Comparison of ENCODE assay signal across 31 cellular contexts in the genomic region with DNA sequence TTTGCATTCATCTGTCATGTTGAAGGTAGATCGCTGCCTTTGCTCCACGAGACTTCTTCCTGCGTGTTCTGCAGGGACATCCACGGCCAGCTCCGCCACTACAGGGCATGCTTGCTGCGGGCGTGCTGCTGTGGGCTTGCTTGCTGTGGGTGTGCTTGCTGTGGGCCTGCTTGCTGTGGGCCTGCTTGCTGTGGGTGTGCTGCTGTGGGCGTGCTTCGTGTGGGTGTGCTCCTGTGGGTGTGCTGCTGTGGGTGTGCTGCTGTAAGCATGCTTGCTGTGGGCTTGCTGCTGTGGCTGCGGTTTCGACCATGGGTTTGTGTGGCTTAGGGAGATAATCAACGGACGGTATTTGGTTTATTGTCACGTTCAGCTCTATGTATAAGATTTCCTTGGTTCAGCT.
"Had no signal": no experiment of that assay in that cellular context is flagged by ENCODE, and none has a peak within 500 bp of the region (broad histone marks: within the 10 kb centered on the region; RNA-seq: fewer than 3 reads in every experiment).

No MANE protein-coding gene starts in this region.

- FAIRE-seq: astrocyte, bronchial epithelial cell, frontal cortex had no signal

- H3K36me3 Mint-ChIP-seq: activated CD8-positive, alpha-beta memory T cell treated with anti-CD3 and anti-CD28 coated beads, Interleukin-2, amount 10 ng/mL, durations not matched to agents 7 days and 5 days had no signal

- H3K27me3 Mint-ChIP-seq: activated CD4-positive, alpha-beta memory T cell treated with anti-CD3 and anti-CD28 coated beads for 36 hours; activated CD8-positive, alpha-beta memory T cell treated with anti-CD3 and anti-CD28 coated beads, Interleukin-2, amount 10 ng/mL, durations not matched to agents 7 days and 5 days; activated naive CD4-positive, alpha-beta T cell treated with anti-CD3 and anti-CD28 coated beads, Interleukin-2, amount 50 U/mL, for 24 hours; activated naive CD8-positive, alpha-beta T cell treated with anti-CD3 and anti-CD28 coated beads, Interleukin-2, amount 10 ng/mL, durations not matched to agents 7 days and 5 days; central memory CD8-positive, alpha-beta T cell; dendritic cell treated with granulocyte-macrophage colony-stimulating factor and Interleukin-4, amounts not matched to agents 40 ng/mL and 50 ng/mL, for 4 days had no signal

- DNase-seq: activated CD4-positive, alpha-beta memory T cell treated with anti-CD3 and anti-CD28 coated beads for 36 hours; activated CD4-positive, alpha-beta T cell treated with anti-CD3 and anti-CD28 coated beads for 1 hour; activated CD4-positive, alpha-beta T cell treated with anti-CD3 and anti-CD28 coated beads for 48 hours; activated CD4-positive, CD25-positive, alpha-beta regulatory T cell; activated CD8-positive, alpha-beta memory T cell treated with anti-CD3 and anti-CD28 coated beads, Interleukin-2, amount 10 ng/mL, durations not matched to agents 7 days and 5 days; activated CD8-positive, alpha-beta memory T cell treated with anti-CD3 and anti-CD28 coated beads, Interleukin-2, amount 50 U/mL, for 4 hours; activated CD8-positive, alpha-beta T cell treated with anti-CD3 and anti-CD28 coated beads, Interleukin-2, amount 10 ng/mL, durations not matched to agents 7 days and 5 days; activated effector memory CD4-positive, alpha-beta T cell treated with anti-CD3 and anti-CD28 coated beads, Interleukin-2, amount 50 U/mL, for 16 hours; activated naive CD4-positive, alpha-beta T cell treated with anti-CD3 and anti-CD28 coated beads for 36 hours; activated naive CD8-positive, alpha-beta T cell treated with anti-CD3 and anti-CD28 coated beads, Interleukin-2, amount 10 ng/mL, durations not matched to agents 7 days and 5 days; activated T-cell treated with anti-CD3 and anti-CD28 coated beads, Interleukin-2, amount 50 U/mL, for 1 hour; activated T-cell treated with anti-CD3 and anti-CD28 coated beads, Interleukin-2, amount 50 U/mL, for 48 hours; amniotic stem cell; anterior cingulate cortex; brain microvascular endothelial cell; dorsolateral prefrontal cortex; effector memory CD4-positive, alpha-beta T cell; endodermal cell; foreskin fibroblast; head of caudate nucleus; T-helper 2 cell had no signal

- H3K27ac ChIP-seq: brain microvascular endothelial cell, coronary artery, dorsolateral prefrontal cortex had no signal

- ATAC-seq: activated CD8-positive, alpha-beta memory T cell treated with anti-CD3 and anti-CD28 coated beads, Interleukin-2, amount 10 ng/mL, durations not matched to agents 7 days and 5 days; activated CD8-positive, alpha-beta T cell treated with anti-CD3 and anti-CD28 coated beads, Interleukin-2, amount 10 ng/mL, durations not matched to agents 7 days and 5 days; esophagus mucosa had no signal

- H3K36me3 ChIP-seq: brain microvascular endothelial cell had no signal

- H3K4me3 ChIP-seq: coronary artery, dorsolateral prefrontal cortex had no signal

- H3K27me3 ChIP-seq: brain microvascular endothelial cell, dorsolateral prefrontal cortex had no signal

- H3K9me3 Mint-ChIP-seq: activated CD4-positive, alpha-beta memory T cell treated with anti-CD3 and anti-CD28 coated beads for 36 hours; activated naive CD4-positive, alpha-beta T cell treated with anti-CD3 and anti-CD28 coated beads for 36 hours; activated naive CD8-positive, alpha-beta T cell treated with anti-CD3 and anti-CD28 coated beads, Interleukin-2, amount 10 ng/mL, durations not matched to agents 7 days and 5 days; activated T-helper 1 cell treated with anti-CD3 and anti-CD28 coated beads, Interleukin-12 subunit alpha, Interleukin-12 subunit beta, Interleukin-2, Interleukin-4 antibody, amounts not matched to agents 30 ng/mL and 10 ng/mL and 1 ng/mL, durations not matched to agents 14 hours and 24 hours and 36 hours; activated T-helper 2 cell treated with anti-CD3 and anti-CD28 coated beads, Interferon-gamma antibody, Interleukin-2, Interleukin-4, amounts not matched to agents 10 μg/mL and 5 μg/mL and 100 μg/mL, durations not matched to agents 14 hours and 24 hours and 36 hours; central memory CD8-positive, alpha-beta T cell; dendritic cell treated with granulocyte-macrophage colony-stimulating factor and Interleukin-4, amounts not matched to agents 40 ng/mL and 50 ng/mL, for 4 days had no signal

- H3K4me1 Mint-ChIP-seq: activated CD8-positive, alpha-beta memory T cell treated with anti-CD3 and anti-CD28 coated beads, Interleukin-2, amount 10 ng/mL, durations not matched to agents 7 days and 5 days; activated naive CD8-positive, alpha-beta T cell treated with anti-CD3 and anti-CD28 coated beads, Interleukin-2, amount 10 ng/mL, durations not matched to agents 7 days and 5 days had no signal

- H3K27ac Mint-ChIP-seq: activated CD4-positive, alpha-beta memory T cell treated with anti-CD3 and anti-CD28 coated beads for 36 hours; activated CD8-positive, alpha-beta memory T cell treated with anti-CD3 and anti-CD28 coated beads, Interleukin-2, amount 10 ng/mL, durations not matched to agents 7 days and 5 days; activated CD8-positive, alpha-beta T cell treated with anti-CD3 and anti-CD28 coated beads, Interleukin-2, amount 10 ng/mL, durations not matched to agents 7 days and 5 days; activated naive CD4-positive, alpha-beta T cell treated with anti-CD3 and anti-CD28 coated beads for 36 hours; activated naive CD4-positive, alpha-beta T cell treated with anti-CD3 and anti-CD28 coated beads, Interleukin-2, amount 50 U/mL, for 24 hours; activated naive CD8-positive, alpha-beta T cell treated with anti-CD3 and anti-CD28 coated beads, Interleukin-2, amount 10 ng/mL, durations not matched to agents 7 days and 5 days; activated T-helper 1 cell treated with anti-CD3 and anti-CD28 coated beads, Interleukin-12 subunit alpha, Interleukin-12 subunit beta, Interleukin-2, Interleukin-4 antibody, amounts not matched to agents 30 ng/mL and 10 ng/mL and 1 ng/mL, durations not matched to agents 14 hours and 24 hours and 36 hours; activated T-helper 2 cell treated with anti-CD3 and anti-CD28 coated beads, Interferon-gamma antibody, Interleukin-2, Interleukin-4, amounts not matched to agents 10 μg/mL and 5 μg/mL and 100 μg/mL, durations not matched to agents 14 hours and 24 hours and 36 hours; dendritic cell treated with granulocyte-macrophage colony-stimulating factor and Interleukin-4, amounts not matched to agents 40 ng/mL and 50 ng/mL, for 4 days; endodermal cell had no signal

- H3K4me3 Mint-ChIP-seq: activated CD4-positive, alpha-beta memory T cell treated with anti-CD3 and anti-CD28 coated beads for 36 hours; activated CD8-positive, alpha-beta memory T cell treated with anti-CD3 and anti-CD28 coated beads, Interleukin-2, amount 10 ng/mL, durations not matched to agents 7 days and 5 days; activated CD8-positive, alpha-beta T cell treated with anti-CD3 and anti-CD28 coated beads, Interleukin-2, amount 10 ng/mL, durations not matched to agents 7 days and 5 days; activated naive CD4-positive, alpha-beta T cell treated with anti-CD3 and anti-CD28 coated beads for 36 hours; activated naive CD4-positive, alpha-beta T cell treated with anti-CD3 and anti-CD28 coated beads, Interleukin-2, amount 50 U/mL, for 24 hours; activated naive CD8-positive, alpha-beta T cell treated with anti-CD3 and anti-CD28 coated beads, Interleukin-2, amount 10 ng/mL, durations not matched to agents 7 days and 5 days; activated T-helper 1 cell treated with anti-CD3 and anti-CD28 coated beads, Interleukin-12 subunit alpha, Interleukin-12 subunit beta, Interleukin-2, Interleukin-4 antibody, amounts not matched to agents 30 ng/mL and 10 ng/mL and 1 ng/mL, durations not matched to agents 14 hours and 24 hours and 36 hours; central memory CD8-positive, alpha-beta T cell; dendritic cell treated with granulocyte-macrophage colony-stimulating factor and Interleukin-4, amounts not matched to agents 40 ng/mL and 50 ng/mL, for 4 days; endodermal cell had no signal
